2 cellular contexts compared by ENCODE assay signal in the genomic region with DNA sequence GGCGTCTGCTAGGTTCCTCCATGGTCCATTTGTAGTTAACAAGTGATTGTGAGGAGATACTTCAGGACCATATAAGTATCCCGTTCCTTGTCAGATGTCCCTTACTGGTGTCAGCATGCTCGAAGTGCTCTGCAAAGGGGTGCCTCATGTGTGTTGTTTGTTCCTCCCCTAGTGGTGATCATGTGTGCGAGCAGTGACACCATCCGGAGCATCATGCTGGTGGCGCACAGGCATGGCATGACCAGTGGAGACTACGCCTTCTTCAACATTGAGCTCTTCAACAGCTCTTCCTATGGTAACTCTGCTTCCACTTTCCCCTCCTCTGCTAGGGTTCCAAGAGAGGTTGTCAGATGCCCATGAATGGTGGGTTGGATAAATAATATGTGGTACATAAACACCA.
TF ChIP-seq lines count a peak whose summit lies in the region.

No MANE protein-coding gene starts in this region.

TF ChIP-seq in SK-N-SH, 30 proteins besides CTCF, POLR2A, EP300 and RAD21 (continued from another document):
- no peak for TF ChIP-seq ELF1 (IDR thresholded peaks at IDR 0.05)

TF ChIP-seq in SK-N-SH treated with all-trans-retinoic acid at 6 μM for 48 hours, 23 proteins besides CTCF, POLR2A, EP300 and RAD21 (continued from another document):
- TF ChIP-seq, protein P1, sequence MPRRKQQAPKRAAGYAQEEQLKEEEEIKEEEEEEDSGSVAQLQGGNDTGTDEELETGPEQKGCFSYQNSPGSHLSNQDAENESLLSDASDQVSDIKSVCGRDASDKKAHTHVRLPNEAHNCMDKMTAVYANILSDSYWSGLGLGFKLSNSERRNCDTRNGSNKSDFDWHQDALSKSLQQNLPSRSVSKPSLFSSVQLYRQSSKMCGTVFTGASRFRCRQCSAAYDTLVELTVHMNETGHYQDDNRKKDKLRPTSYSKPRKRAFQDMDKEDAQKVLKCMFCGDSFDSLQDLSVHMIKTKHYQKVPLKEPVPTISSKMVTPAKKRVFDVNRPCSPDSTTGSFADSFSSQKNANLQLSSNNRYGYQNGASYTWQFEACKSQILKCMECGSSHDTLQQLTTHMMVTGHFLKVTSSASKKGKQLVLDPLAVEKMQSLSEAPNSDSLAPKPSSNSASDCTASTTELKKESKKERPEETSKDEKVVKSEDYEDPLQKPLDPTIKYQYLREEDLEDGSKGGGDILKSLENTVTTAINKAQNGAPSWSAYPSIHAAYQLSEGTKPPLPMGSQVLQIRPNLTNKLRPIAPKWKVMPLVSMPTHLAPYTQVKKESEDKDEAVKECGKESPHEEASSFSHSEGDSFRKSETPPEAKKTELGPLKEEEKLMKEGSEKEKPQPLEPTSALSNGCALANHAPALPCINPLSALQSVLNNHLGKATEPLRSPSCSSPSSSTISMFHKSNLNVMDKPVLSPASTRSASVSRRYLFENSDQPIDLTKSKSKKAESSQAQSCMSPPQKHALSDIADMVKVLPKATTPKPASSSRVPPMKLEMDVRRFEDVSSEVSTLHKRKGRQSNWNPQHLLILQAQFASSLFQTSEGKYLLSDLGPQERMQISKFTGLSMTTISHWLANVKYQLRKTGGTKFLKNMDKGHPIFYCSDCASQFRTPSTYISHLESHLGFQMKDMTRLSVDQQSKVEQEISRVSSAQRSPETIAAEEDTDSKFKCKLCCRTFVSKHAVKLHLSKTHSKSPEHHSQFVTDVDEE (CRISPR knock-in tag; IDR thresholded peaks at IDR 0.05), result no peak
- TF ChIP-seq ISL1 (CRISPR knock-in tag; IDR thresholded peaks at IDR 0.05), result no peak
- TF ChIP-seq, protein P2, sequence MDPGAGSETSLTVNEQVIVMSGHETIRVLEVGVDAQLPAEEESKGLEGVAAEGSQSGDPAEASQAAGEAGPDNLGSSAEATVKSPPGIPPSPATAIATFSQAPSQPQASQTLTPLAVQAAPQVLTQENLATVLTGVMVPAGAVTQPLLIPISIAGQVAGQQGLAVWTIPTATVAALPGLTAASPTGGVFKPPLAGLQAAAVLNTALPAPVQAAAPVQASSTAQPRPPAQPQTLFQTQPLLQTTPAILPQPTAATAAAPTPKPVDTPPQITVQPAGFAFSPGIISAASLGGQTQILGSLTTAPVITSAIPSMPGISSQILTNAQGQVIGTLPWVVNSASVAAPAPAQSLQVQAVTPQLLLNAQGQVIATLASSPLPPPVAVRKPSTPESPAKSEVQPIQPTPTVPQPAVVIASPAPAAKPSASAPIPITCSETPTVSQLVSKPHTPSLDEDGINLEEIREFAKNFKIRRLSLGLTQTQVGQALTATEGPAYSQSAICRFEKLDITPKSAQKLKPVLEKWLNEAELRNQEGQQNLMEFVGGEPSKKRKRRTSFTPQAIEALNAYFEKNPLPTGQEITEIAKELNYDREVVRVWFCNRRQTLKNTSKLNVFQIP (CRISPR knock-in tag; IDR thresholded peaks at IDR 0.05; ENCODE audit: borderline replicate concordance, low read depth), result no peak
- TF ChIP-seq CSDC2 (CRISPR knock-in tag; IDR thresholded peaks at IDR 0.05), result no peak
- TF ChIP-seq ZFP3 (CRISPR knock-in tag; IDR thresholded peaks at IDR 0.05), result no peak
- TF ChIP-seq, protein P3, sequence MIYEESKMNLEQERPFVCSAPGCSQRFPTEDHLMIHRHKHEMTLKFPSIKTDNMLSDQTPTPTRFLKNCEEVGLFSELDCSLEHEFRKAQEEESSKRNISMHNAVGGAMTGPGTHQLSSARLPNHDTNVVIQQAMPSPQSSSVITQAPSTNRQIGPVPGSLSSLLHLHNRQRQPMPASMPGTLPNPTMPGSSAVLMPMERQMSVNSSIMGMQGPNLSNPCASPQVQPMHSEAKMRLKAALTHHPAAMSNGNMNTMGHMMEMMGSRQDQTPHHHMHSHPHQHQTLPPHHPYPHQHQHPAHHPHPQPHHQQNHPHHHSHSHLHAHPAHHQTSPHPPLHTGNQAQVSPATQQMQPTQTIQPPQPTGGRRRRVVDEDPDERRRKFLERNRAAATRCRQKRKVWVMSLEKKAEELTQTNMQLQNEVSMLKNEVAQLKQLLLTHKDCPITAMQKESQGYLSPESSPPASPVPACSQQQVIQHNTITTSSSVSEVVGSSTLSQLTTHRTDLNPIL (CRISPR knock-in tag; IDR thresholded peaks at IDR 0.05; ENCODE audit: low read depth), result no peak
- no peak for TF ChIP-seq ZNF8 (CRISPR knock-in tag; IDR thresholded peaks at IDR 0.05)
- no peak for TF ChIP-seq BACH2 (CRISPR knock-in tag; IDR thresholded peaks at IDR 0.05; ENCODE audit: borderline replicate concordance)
- TF ChIP-seq PPARA (CRISPR knock-in tag; IDR thresholded peaks at IDR 0.05; ENCODE audit: borderline replicate concordance), result no peak
- TF ChIP-seq, protein P4, sequence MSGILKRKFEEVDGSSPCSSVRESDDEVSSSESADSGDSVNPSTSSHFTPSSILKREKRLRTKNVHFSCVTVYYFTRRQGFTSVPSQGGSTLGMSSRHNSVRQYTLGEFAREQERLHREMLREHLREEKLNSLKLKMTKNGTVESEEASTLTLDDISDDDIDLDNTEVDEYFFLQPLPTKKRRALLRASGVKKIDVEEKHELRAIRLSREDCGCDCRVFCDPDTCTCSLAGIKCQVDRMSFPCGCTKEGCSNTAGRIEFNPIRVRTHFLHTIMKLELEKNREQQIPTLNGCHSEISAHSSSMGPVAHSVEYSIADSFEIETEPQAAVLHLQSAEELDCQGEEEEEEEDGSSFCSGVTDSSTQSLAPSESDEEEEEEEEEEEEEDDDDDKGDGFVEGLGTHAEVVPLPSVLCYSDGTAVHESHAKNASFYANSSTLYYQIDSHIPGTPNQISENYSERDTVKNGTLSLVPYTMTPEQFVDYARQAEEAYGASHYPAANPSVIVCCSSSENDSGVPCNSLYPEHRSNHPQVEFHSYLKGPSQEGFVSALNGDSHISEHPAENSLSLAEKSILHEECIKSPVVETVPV (CRISPR knock-in tag; IDR thresholded peaks at IDR 0.05), result no peak
- no peak for TF ChIP-seq SNAI2 (CRISPR knock-in tag; IDR thresholded peaks at IDR 0.05)
